In genomic region chr20:44209691-44210421, GRCh38 we compare ENCODE assay signal across 8 cellular contexts. TPM values are rescaled to one million over a fixed set of nuclear protein-coding genes. Genes with fewer than 3 reads are reported as not detected.
A peak's percentile ranks its signal among the peaks of the same experiment; 100 is the strongest.
DNase-seq lines count a peak whose midpoint lies in the region; ATAC-seq and TF ChIP-seq lines count a peak whose summit lies in the region.

No MANE protein-coding gene starts in this region.

- H3K4me2 ChIP-seq in mesendoderm (ENCODE audit: low read length), result peak overlapping the region; percentile 97

- H3K9me3 ChIP-seq in duodenal mucosa (ENCODE audit: control insufficient read depth in 1 of 2, low read length in 2 of 2) (no peaks in the 10 kb centered on the region), uterus (no peaks in the 10 kb centered on the region)

- H4K5ac ChIP-seq in mesendoderm (ENCODE audit: low read length), result no peak overlapping the region

- H2BK120ac ChIP-seq in mesendoderm (ENCODE audit: low read depth, low read length), result no peak overlapping the region

- peaks cover 28% of the 10 kb centered on the region for H3K79me2 ChIP-seq in mesendoderm (ENCODE audit: control insufficient read depth, insufficient read depth, low read length)

- peak overlapping the region; percentile 71 for H3K18ac ChIP-seq in mesendoderm (ENCODE audit: low read length)

- ATAC-seq in GM21367 (IDR thresholded peaks at IDR 0.05; ENCODE audit: unreplicated experiment), result peak; percentile 5
- no peak for ATAC-seq in HG02678 (IDR thresholded peaks at IDR 0.05; ENCODE audit: unreplicated experiment)
- ATAC-seq in GM21825 (IDR thresholded peaks at IDR 0.05; ENCODE audit: unreplicated experiment), result no peak

- no CpG with 5 or more reads among the region's 32 CpGs for WGBS in mesendoderm (ENCODE audit: extremely low coverage, insufficient coverage, low lambda C conversion rate)

- H3K4ac ChIP-seq in mesendoderm (ENCODE audit: low read depth, low read length), result peak overlapping the region; percentile 67

- peak overlapping the region; percentile 33 for H2BK5ac ChIP-seq in mesendoderm (ENCODE audit: low read length)

- H3K56ac ChIP-seq in mesendoderm (ENCODE audit: low read length), result peak overlapping the region; percentile 97

- peak overlapping the region; percentile 97 to 99 for H3K9ac ChIP-seq in duodenal mucosa (ENCODE audit: low read depth in 1 of 2, low read length in 2 of 2)
- peak overlapping the region; percentile 93 for H3K9ac ChIP-seq in mesendoderm (ENCODE audit: low read length)

- no peak overlapping the region for H4K8ac ChIP-seq in mesendoderm (ENCODE audit: low read depth, low read length)

- no peak overlapping the region for H3K23ac ChIP-seq in mesendoderm (ENCODE audit: low read length)

- no peak for TF ChIP-seq POLR2A in uterus (IDR thresholded peaks at IDR 0.05)

- H3K36me3 ChIP-seq in duodenal mucosa (ENCODE audit: control insufficient read depth in 1 of 2, insufficient read depth in 2 of 2, low read length in 2 of 2), result peaks cover 0 to 14% of the 10 kb centered on the region in 2 donors
- no peaks in the 10 kb centered on the region for H3K36me3 ChIP-seq in mesendoderm (ENCODE audit: control insufficient read depth, insufficient read depth, low read length)
- H3K36me3 ChIP-seq in uterus, result no peaks in the 10 kb centered on the region

- TF ChIP-seq CTCF in uterus (IDR thresholded peaks at IDR 0.05), result no peak

- no peaks in the 10 kb centered on the region for H3K27me3 ChIP-seq in duodenal mucosa (ENCODE audit: control insufficient read depth in 1 of 2, insufficient read depth in 2 of 2, low read length in 2 of 2)
- no peaks in the 10 kb centered on the region for H3K27me3 ChIP-seq in mesendoderm (ENCODE audit: insufficient read depth, low read length, poor library complexity)
- H3K27me3 ChIP-seq in uterus, result no peaks in the 10 kb centered on the region

- H3K4me3 ChIP-seq in duodenal mucosa (ENCODE audit: low read depth in 1 of 2, low read length in 2 of 2), result peak overlapping the region; percentile 92 to 96
- peak overlapping the region; percentile 97 for H3K4me3 ChIP-seq in mesendoderm (ENCODE audit: low read length)
- H3K4me3 ChIP-seq in uterus, result peak overlapping the region; percentile 88 to 95

- DNase-seq in AML-193 (lab: John Stamatoyannopoulos, UW) (peak; percentile 1 to 27), RKO (ENCODE audit: low spot score) (peak; percentile 64), mesendoderm (peak; percentile 69), uterus (peak; percentile 26)

- H3K79me1 ChIP-seq in mesendoderm (ENCODE audit: low read length), result peaks cover 7% of the 10 kb centered on the region

- no peak overlapping the region for H2BK15ac ChIP-seq in mesendoderm (replicated peaks; ENCODE audit: low read depth)

- H3K27ac ChIP-seq in duodenal mucosa (ENCODE audit: low read depth, low read length) (peak overlapping the region; percentile 95), mesendoderm (ENCODE audit: low read depth, low read length) (peak overlapping the region; percentile 91), uterus (peak overlapping the region; percentile 94 to 97)

- intact Hi-C loops in uterus (cut with DNase I; ENCODE audit: low total_unique reads), result no loop called here

- H3K4me1 ChIP-seq in duodenal mucosa (ENCODE audit: control insufficient read depth in 1 of 2, insufficient read depth in 2 of 2, low read length in 2 of 2), result peaks cover 30 to 42% of the 10 kb centered on the region in 2 donors
- H3K4me1 ChIP-seq in mesendoderm (ENCODE audit: control insufficient read depth, low read depth, low read length), result peaks cover 7% of the 10 kb centered on the region
- H3K4me1 ChIP-seq in uterus, result peaks cover 4% of the 10 kb centered on the region in 2 donors

- H2AK5ac ChIP-seq in mesendoderm (ENCODE audit: low read length), result no peak overlapping the region

RNA-seq across cellular contexts. Expression of gene OSER1, which starts 0.7 kb away (rescaled TPM):
- 27.3 TPM for polyA plus RNA-seq in mesendoderm (2013, experiment 1 of 2)
- 27.4 TPM for polyA plus RNA-seq in mesendoderm (2013, experiment 2 of 2)
- total RNA-seq in uterus, result 10 to 100 TPM; 33.8 to 76.2 (median 46.0) TPM

RNA-seq across cellular contexts. Expression of gene JPH2, which starts 22.9 kb away (rescaled TPM):
- polyA plus RNA-seq in mesendoderm (2013, experiment 1 of 2), result 2.3 TPM
- 2.3 TPM for polyA plus RNA-seq in mesendoderm (2013, experiment 2 of 2)
- total RNA-seq in uterus, result 100 to 1,000 TPM in 1 of 4 donors, 10 to 100 TPM in 3; 17.6 to 133 (median 61.2) TPM

RNA-seq across cellular contexts. Expression of gene GDAP1L1, which starts 37.3 kb away (rescaled TPM):
- 2.6 TPM for polyA plus RNA-seq in mesendoderm (2013, experiment 1 of 2)
- 2.5 TPM for polyA plus RNA-seq in mesendoderm (2013, experiment 2 of 2)
- under 1 TPM in 1 of 4 donors, not detected in 3; 0.41 TPM for total RNA-seq in uterus

Comparison
In these comparisons a context has a peak if more than half of its experiments do, and no peak if none do; other contexts are left out.
1. DNase-seq: peak in every context shown above with its lines; median percentile 69 in mesendoderm; 64 in RKO; 26 in uterus; 14 in AML-193.